11 cellular contexts compared by ENCODE assay signal in genomic region chr21:37363936-37364335, GRCh38.
"Had no signal": no experiment of that assay in that cellular context is flagged by ENCODE, and none has a peak within 500 bp of the region (broad histone marks: within the 10 kb centered on the region; RNA-seq: fewer than 3 reads in every experiment).

No MANE protein-coding gene starts in this region.

- DNase-seq: activated CD4-positive, alpha-beta T cell treated with anti-CD3 and anti-CD28 coated beads, Interleukin-2, amount 50 U/mL, for 1 hour; activated gamma-delta T cell; activated T-cell treated with anti-CD3 and anti-CD28 coated beads for 4 hours; left lung; mesenchymal stem cell; posterior cingulate gyrus; right cardiac atrium; T-cell; transverse colon had no signal

- H3K27me3 Mint-ChIP-seq: T-cell had no signal

- ATAC-seq: left lung; right cardiac atrium; stimulated activated effector memory CD8-positive, alpha-beta T cell treated with anti-CD3 and anti-CD28 coated beads, Interleukin-12 subunit alpha, Interleukin-12 subunit beta, amount 100 ng/mL, for 72 hours; T-cell; WTC11 had no signal

- H3K4me3 Mint-ChIP-seq: stimulated activated effector memory CD8-positive, alpha-beta T cell treated with anti-CD3 and anti-CD28 coated beads, Interleukin-12 subunit alpha, Interleukin-12 subunit beta, amount 100 ng/mL, for 72 hours had no signal

- H3K36me3 Mint-ChIP-seq: T-cell, WTC11 had no signal

- H3K27ac Mint-ChIP-seq: stimulated activated effector memory CD8-positive, alpha-beta T cell treated with anti-CD3 and anti-CD28 coated beads, Interleukin-12 subunit alpha, Interleukin-12 subunit beta, amount 100 ng/mL, for 72 hours; WTC11 had no signal

- H3K9me3 Mint-ChIP-seq: stimulated activated effector memory CD8-positive, alpha-beta T cell treated with anti-CD3 and anti-CD28 coated beads, Interleukin-12 subunit alpha, Interleukin-12 subunit beta, amount 100 ng/mL, for 72 hours; T-cell; WTC11 had no signal
